In the genomic region with DNA sequence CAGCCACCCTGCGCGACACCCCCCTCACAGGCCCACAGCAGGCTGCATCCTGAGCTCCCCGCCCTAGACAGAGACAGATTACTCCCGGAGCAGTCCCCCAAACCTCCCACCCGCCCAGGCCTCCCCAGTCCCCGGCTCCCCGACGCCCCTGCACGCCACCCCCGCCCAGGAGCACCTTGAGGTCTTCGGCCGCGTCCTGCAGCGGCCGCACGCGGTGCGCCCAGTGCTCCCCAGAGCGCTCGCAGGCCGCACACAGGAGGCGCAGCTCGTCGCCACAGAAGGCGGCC, we compare ENCODE assay signal across 7 cellular contexts. TPM values are rescaled to one million over a fixed set of nuclear protein-coding genes. Genes with fewer than 3 reads are reported as not detected.
A peak's percentile ranks its signal among the peaks of the same experiment; 100 is the strongest.
DNase-seq lines count a peak whose midpoint lies in the region; ATAC-seq lines count a peak whose summit lies in the region.

No MANE protein-coding gene starts in this region.

- peak; percentile 12 for ATAC-seq in GM19043 (IDR thresholded peaks at IDR 0.05; ENCODE audit: low read depth, unreplicated experiment)
- peak; percentile 21 for ATAC-seq in HG02981 (IDR thresholded peaks at IDR 0.05; ENCODE audit: unreplicated experiment)
- ATAC-seq in stimulated activated naive CD8-positive, alpha-beta T cell treated with anti-CD3 and anti-CD28 coated beads, Interleukin-15, amount 100 ng/mL, for 72 hours, result peak; percentile 15
- no peak for ATAC-seq in HG03565 (IDR thresholded peaks at IDR 0.05; ENCODE audit: unreplicated experiment)

- H3K9ac ChIP-seq in iPS-15b (ENCODE audit: low read depth, low read length), result no peak overlapping the region

- no peaks in the 10 kb centered on the region for H3K27me3 Mint-ChIP-seq in activated CD4-positive, alpha-beta memory T cell treated with anti-CD3 and anti-CD28 coated beads, Interleukin-2, amount 10 ng/mL, durations not matched to agents 7 days and 5 days
- no peaks in the 10 kb centered on the region for H3K27me3 Mint-ChIP-seq in stimulated activated naive CD8-positive, alpha-beta T cell treated with anti-CD3 and anti-CD28 coated beads, Interleukin-15, amount 100 ng/mL, for 72 hours

- H3K4me1 Mint-ChIP-seq in activated CD4-positive, alpha-beta memory T cell treated with anti-CD3 and anti-CD28 coated beads, Interleukin-2, amount 10 ng/mL, durations not matched to agents 7 days and 5 days, result peaks cover 61% of the 10 kb centered on the region
- peaks cover 65% of the 10 kb centered on the region for H3K4me1 Mint-ChIP-seq in stimulated activated naive CD8-positive, alpha-beta T cell treated with anti-CD3 and anti-CD28 coated beads, Interleukin-15, amount 100 ng/mL, for 72 hours

- peaks cover 49% of the 10 kb centered on the region for H3K36me3 Mint-ChIP-seq in activated CD4-positive, alpha-beta memory T cell treated with anti-CD3 and anti-CD28 coated beads, Interleukin-2, amount 10 ng/mL, durations not matched to agents 7 days and 5 days (ENCODE audit: low read depth)

- CTCF ChIA-PET in activated CD4-positive, alpha-beta memory T cell treated with anti-CD3 and anti-CD28 coated beads, Interleukin-2, amount 10 ng/mL, durations not matched to agents 7 days and 5 days (lab: Charles Lee), result interaction anchor here (1.0 to 1.9 kb wide), 6 partner anchors 8 to 95 kb away, joined by 3 to 8 read pairs (median 4); a partner anchor contains a TSS

- peak overlapping the region; percentile 66 for H3K4me3 ChIP-seq in iPS-15b (ENCODE audit: low read depth, low read length)

- POLR2A ChIA-PET in activated CD4-positive, alpha-beta memory T cell treated with anti-CD3 and anti-CD28 coated beads, Interleukin-2, amount 10 ng/mL, durations not matched to agents 7 days and 5 days (lab: Charles Lee), result interaction anchor here (0.8 to 5.6 kb wide), 18 partner anchors 8 to 323 kb away, joined by 3 to 90 read pairs (median 5); partner anchors contain the start of genes ARF1, IBA57 and RNF187

- H3K4me3 Mint-ChIP-seq in activated CD4-positive, alpha-beta memory T cell treated with anti-CD3 and anti-CD28 coated beads, Interleukin-2, amount 10 ng/mL, durations not matched to agents 7 days and 5 days, result peak overlapping the region; percentile 85
- H3K4me3 Mint-ChIP-seq in stimulated activated naive CD8-positive, alpha-beta T cell treated with anti-CD3 and anti-CD28 coated beads, Interleukin-15, amount 100 ng/mL, for 72 hours, result peak overlapping the region; percentile 93 to 96

- H3K27ac Mint-ChIP-seq in activated CD4-positive, alpha-beta memory T cell treated with anti-CD3 and anti-CD28 coated beads, Interleukin-2, amount 10 ng/mL, durations not matched to agents 7 days and 5 days, result peak overlapping the region; percentile 90
- H3K27ac Mint-ChIP-seq in stimulated activated naive CD8-positive, alpha-beta T cell treated with anti-CD3 and anti-CD28 coated beads, Interleukin-15, amount 100 ng/mL, for 72 hours, result peak overlapping the region; percentile 95 to 97

- peaks cover 2% of the 10 kb centered on the region for H3K36me3 ChIP-seq in iPS-15b (ENCODE audit: control insufficient read depth, insufficient read depth, low read length)

- H3K27me3 ChIP-seq in iPS-15b (ENCODE audit: control insufficient read depth, insufficient read depth, low read length), result no peaks in the 10 kb centered on the region

- DNase-seq in activated CD4-positive, alpha-beta memory T cell treated with anti-CD3 and anti-CD28 coated beads, Interleukin-2, amount 10 ng/mL, durations not matched to agents 7 days and 5 days, result no peak
- DNase-seq in stimulated activated naive CD8-positive, alpha-beta T cell treated with anti-CD3 and anti-CD28 coated beads, Interleukin-15, amount 100 ng/mL, for 72 hours, result peak in 1 of 2 donors; percentile 24
- DNase-seq in stimulated activated CD4-positive, alpha-beta T cell treated with anti-CD3 and anti-CD28 coated beads, Interleukin-12 subunit alpha, Interleukin-12 subunit beta, amount 100 ng/mL, for 4 hours, result no peak

- H3K9me3 ChIP-seq in iPS-15b (ENCODE audit: control insufficient read depth, insufficient read depth, low read length), result no peaks in the 10 kb centered on the region

- H3K4me1 ChIP-seq in iPS-15b (ENCODE audit: control insufficient read depth, insufficient read depth, low read length), result no peaks in the 10 kb centered on the region

- H3K9me3 Mint-ChIP-seq in activated CD4-positive, alpha-beta memory T cell treated with anti-CD3 and anti-CD28 coated beads, Interleukin-2, amount 10 ng/mL, durations not matched to agents 7 days and 5 days, result no peaks in the 10 kb centered on the region
- no peaks in the 10 kb centered on the region for H3K9me3 Mint-ChIP-seq in stimulated activated naive CD8-positive, alpha-beta T cell treated with anti-CD3 and anti-CD28 coated beads, Interleukin-15, amount 100 ng/mL, for 72 hours

RNA-seq across cellular contexts. Expression of gene TRIM11, which starts 0.7 kb away (rescaled TPM):
- 10 to 100 TPM; 63.7 to 69.0 TPM for total RNA-seq in activated CD4-positive, alpha-beta memory T cell treated with anti-CD3 and anti-CD28 coated beads, Interleukin-2, amount 10 ng/mL, durations not matched to agents 7 days and 5 days

RNA-seq across cellular contexts. Expression of gene TRIM17, which starts 10.7 kb away (rescaled TPM):
- 1 to 10 TPM; 2.8 to 3.8 TPM for total RNA-seq in activated CD4-positive, alpha-beta memory T cell treated with anti-CD3 and anti-CD28 coated beads, Interleukin-2, amount 10 ng/mL, durations not matched to agents 7 days and 5 days
